ENCODE assay signal across 17 cellular contexts in the genomic region with DNA sequence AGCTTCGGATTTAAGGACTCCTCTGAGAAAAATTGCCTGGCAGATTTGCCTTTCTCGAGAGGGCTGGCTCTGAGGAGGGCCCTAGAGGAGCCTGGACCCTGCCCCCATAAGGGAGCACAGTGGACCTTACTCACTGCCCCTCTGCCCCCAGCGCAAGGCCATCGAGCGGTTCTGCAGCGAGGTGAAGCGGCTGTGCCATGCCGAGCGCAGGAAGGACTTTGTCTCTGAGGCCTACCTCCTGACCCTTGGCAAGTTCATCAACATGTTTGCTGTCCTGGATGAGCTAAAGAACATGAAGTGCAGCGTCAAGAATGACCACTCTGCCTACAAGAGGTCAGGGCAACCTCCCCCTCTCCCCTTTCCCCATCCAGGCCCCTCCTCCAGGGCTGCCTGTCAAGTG. TPM values are rescaled to one million over a fixed set of nuclear protein-coding genes. Genes with fewer than 3 reads are reported as not detected.
DNase-seq lines count a peak whose midpoint lies in the region; ATAC-seq lines count a peak whose summit lies in the region.
"Had no signal": no experiment of that assay in that cellular context is flagged by ENCODE, and none has a peak within 500 bp of the region (broad histone marks: within the 10 kb centered on the region; RNA-seq: fewer than 3 reads in every experiment).

No MANE protein-coding gene starts in this region.

- ATAC-seq in activated T-cell treated with anti-CD3 and anti-CD28 coated beads, Interleukin-2, amount 50 U/mL, for 72 hours (replicated peaks in 1 of 2) = no peak
- no peak for ATAC-seq in activated CD8-positive, alpha-beta T cell treated with anti-CD3 and anti-CD28 coated beads, Interleukin-2, amount 10 ng/mL, durations not matched to agents 7 days and 5 days
- ATAC-seq in memory B cell (ENCODE audit: low read depth) = no peak
- no peak for ATAC-seq in stimulated activated effector memory CD8-positive, alpha-beta T cell treated with anti-CD3 and anti-CD28 coated beads, Interleukin-12 subunit alpha, Interleukin-12 subunit beta, amount 100 ng/mL, for 72 hours
- ATAC-seq: A549 had no signal

- POLR2A ChIA-PET in activated CD8-positive, alpha-beta T cell treated with anti-CD3 and anti-CD28 coated beads, Interleukin-2, amount 10 ng/mL, durations not matched to agents 7 days and 5 days (lab: Charles Lee) = no interaction called here

- no peaks in the 10 kb centered on the region for H3K9me3 Mint-ChIP-seq in activated T-cell treated with anti-CD3 and anti-CD28 coated beads, Interleukin-2, amount 50 U/mL, for 72 hours
- no peaks in the 10 kb centered on the region for H3K9me3 Mint-ChIP-seq in activated CD8-positive, alpha-beta T cell treated with anti-CD3 and anti-CD28 coated beads, Interleukin-2, amount 10 ng/mL, durations not matched to agents 7 days and 5 days (ENCODE audit: insufficient read depth)
- H3K9me3 Mint-ChIP-seq in memory B cell = no peaks in the 10 kb centered on the region
- no peaks in the 10 kb centered on the region for H3K9me3 Mint-ChIP-seq in stimulated activated effector memory CD8-positive, alpha-beta T cell treated with anti-CD3 and anti-CD28 coated beads, Interleukin-12 subunit alpha, Interleukin-12 subunit beta, amount 100 ng/mL, for 72 hours

- no peak overlapping the region for H3K4me3 Mint-ChIP-seq in activated T-cell treated with anti-CD3 and anti-CD28 coated beads, Interleukin-2, amount 50 U/mL, for 72 hours
- H3K4me3 Mint-ChIP-seq in activated CD8-positive, alpha-beta T cell treated with anti-CD3 and anti-CD28 coated beads, Interleukin-2, amount 10 ng/mL, durations not matched to agents 7 days and 5 days = no peak overlapping the region
- no peak overlapping the region for H3K4me3 Mint-ChIP-seq in memory B cell
- no peak overlapping the region for H3K4me3 Mint-ChIP-seq in stimulated activated effector memory CD8-positive, alpha-beta T cell treated with anti-CD3 and anti-CD28 coated beads, Interleukin-12 subunit alpha, Interleukin-12 subunit beta, amount 100 ng/mL, for 72 hours

- no peak for DNase-seq in activated T-cell treated with anti-CD3 and anti-CD28 coated beads, Interleukin-2, amount 50 U/mL, for 72 hours
- no peak for DNase-seq in activated T-cell treated with anti-CD3 and anti-CD28 coated beads for 4 hours
- no peak for DNase-seq in activated CD8-positive, alpha-beta T cell treated with anti-CD3 and anti-CD28 coated beads, Interleukin-2, amount 10 ng/mL, durations not matched to agents 7 days and 5 days
- no peak for DNase-seq in memory B cell (ENCODE audit: low spot score in 2 of 2)
- no peak for DNase-seq in stimulated activated effector memory CD8-positive, alpha-beta T cell treated with anti-CD3 and anti-CD28 coated beads, Interleukin-12 subunit alpha, Interleukin-12 subunit beta, amount 100 ng/mL, for 72 hours (ENCODE audit: low spot score in 2 of 2)
- DNase-seq in AML-193 (lab: John Stamatoyannopoulos, UW) = no peak
- no peak for DNase-seq in anterior cingulate cortex (lab: John Stamatoyannopoulos, UW)
- DNase-seq: C1 segment of cervical spinal cord, Caco-2, DMS153, NCI-H1048, NCI-H1436 treated with DMSO at 0.1 percent for 48 hours, NCI-H2081 treated with DMSO at 0.1 percent for 48 hours, NCI-H510A, NCI-H774, RPMI8226 had no signal

- H3K4me1 Mint-ChIP-seq in activated T-cell treated with anti-CD3 and anti-CD28 coated beads, Interleukin-2, amount 50 U/mL, for 72 hours (ENCODE audit: low read depth) = peaks cover 44% of the 10 kb centered on the region
- peaks cover 31% of the 10 kb centered on the region for H3K4me1 Mint-ChIP-seq in activated CD8-positive, alpha-beta T cell treated with anti-CD3 and anti-CD28 coated beads, Interleukin-2, amount 10 ng/mL, durations not matched to agents 7 days and 5 days (ENCODE audit: low read depth)
- H3K4me1 Mint-ChIP-seq in memory B cell = peaks cover 5% of the 10 kb centered on the region
- peaks cover 56% of the 10 kb centered on the region for H3K4me1 Mint-ChIP-seq in stimulated activated effector memory CD8-positive, alpha-beta T cell treated with anti-CD3 and anti-CD28 coated beads, Interleukin-12 subunit alpha, Interleukin-12 subunit beta, amount 100 ng/mL, for 72 hours

- peak overlapping the region; percentile 29 for H3K27ac Mint-ChIP-seq in activated T-cell treated with anti-CD3 and anti-CD28 coated beads, Interleukin-2, amount 50 U/mL, for 72 hours
- H3K27ac Mint-ChIP-seq in activated CD8-positive, alpha-beta T cell treated with anti-CD3 and anti-CD28 coated beads, Interleukin-2, amount 10 ng/mL, durations not matched to agents 7 days and 5 days = peak overlapping the region; percentile 22
- peak overlapping the region; percentile 63 for H3K27ac Mint-ChIP-seq in memory B cell
- peak overlapping the region; percentile 89 for H3K27ac Mint-ChIP-seq in stimulated activated effector memory CD8-positive, alpha-beta T cell treated with anti-CD3 and anti-CD28 coated beads, Interleukin-12 subunit alpha, Interleukin-12 subunit beta, amount 100 ng/mL, for 72 hours

- CTCF ChIA-PET in activated CD8-positive, alpha-beta T cell treated with anti-CD3 and anti-CD28 coated beads, Interleukin-2, amount 10 ng/mL, durations not matched to agents 7 days and 5 days (lab: Charles Lee) = interaction anchor here (1.3 to 2.0 kb wide), 2 partner anchors 12 to 47 kb away, joined by 4 to 6 read pairs; no protein-coding TSS in a partner anchor

- no peaks in the 10 kb centered on the region for H3K27me3 Mint-ChIP-seq in activated T-cell treated with anti-CD3 and anti-CD28 coated beads, Interleukin-2, amount 50 U/mL, for 72 hours (ENCODE audit: low read depth)
- no peaks in the 10 kb centered on the region for H3K27me3 Mint-ChIP-seq in activated CD8-positive, alpha-beta T cell treated with anti-CD3 and anti-CD28 coated beads, Interleukin-2, amount 10 ng/mL, durations not matched to agents 7 days and 5 days (ENCODE audit: low read depth)
- no peaks in the 10 kb centered on the region for H3K27me3 Mint-ChIP-seq in memory B cell

- peaks cover 28 to 35% of the 10 kb centered on the region in 2 donors for H3K36me3 Mint-ChIP-seq in activated T-cell treated with anti-CD3 and anti-CD28 coated beads, Interleukin-2, amount 50 U/mL, for 72 hours (ENCODE audit: insufficient read depth in 2 of 2)
- H3K36me3 Mint-ChIP-seq in activated CD8-positive, alpha-beta T cell treated with anti-CD3 and anti-CD28 coated beads, Interleukin-2, amount 10 ng/mL, durations not matched to agents 7 days and 5 days (ENCODE audit: low read depth) = peaks cover 85% of the 10 kb centered on the region
- peaks cover 48% of the 10 kb centered on the region for H3K36me3 Mint-ChIP-seq in memory B cell
- H3K36me3 Mint-ChIP-seq in stimulated activated effector memory CD8-positive, alpha-beta T cell treated with anti-CD3 and anti-CD28 coated beads, Interleukin-12 subunit alpha, Interleukin-12 subunit beta, amount 100 ng/mL, for 72 hours = peaks cover 100% of the 10 kb centered on the region

RNA-seq across cellular contexts. Expression of a gene that starts 34.6 kb away (rescaled TPM):
- 100 to 1,000 TPM; 235 to 288 TPM for total RNA-seq in activated T-cell treated with anti-CD3 and anti-CD28 coated beads, Interleukin-2, amount 50 U/mL, for 72 hours
- 100 to 1,000 TPM; 512 to 516 TPM for total RNA-seq in activated CD8-positive, alpha-beta T cell treated with anti-CD3 and anti-CD28 coated beads, Interleukin-2, amount 10 ng/mL, durations not matched to agents 7 days and 5 days

Comparison
In these comparisons a context has a peak if more than half of its experiments do, and no peak if none do; other contexts are left out.
1. H3K27ac Mint-ChIP-seq: peak in every context shown above with its lines; median percentile 89 in stimulated activated effector memory CD8-positive, alpha-beta T cell treated with anti-CD3 and anti-CD28 coated beads, Interleukin-12 subunit alpha, Interleukin-12 subunit beta, amount 100 ng/mL, for 72 hours; 63 in memory B cell; 29 in activated T-cell treated with anti-CD3 and anti-CD28 coated beads, Interleukin-2, amount 50 U/mL, for 72 hours; 22 in activated CD8-positive, alpha-beta T cell treated with anti-CD3 and anti-CD28 coated beads, Interleukin-2, amount 10 ng/mL, durations not matched to agents 7 days and 5 days.